ENCODE assay signal across 11 cellular contexts in the genomic region with DNA sequence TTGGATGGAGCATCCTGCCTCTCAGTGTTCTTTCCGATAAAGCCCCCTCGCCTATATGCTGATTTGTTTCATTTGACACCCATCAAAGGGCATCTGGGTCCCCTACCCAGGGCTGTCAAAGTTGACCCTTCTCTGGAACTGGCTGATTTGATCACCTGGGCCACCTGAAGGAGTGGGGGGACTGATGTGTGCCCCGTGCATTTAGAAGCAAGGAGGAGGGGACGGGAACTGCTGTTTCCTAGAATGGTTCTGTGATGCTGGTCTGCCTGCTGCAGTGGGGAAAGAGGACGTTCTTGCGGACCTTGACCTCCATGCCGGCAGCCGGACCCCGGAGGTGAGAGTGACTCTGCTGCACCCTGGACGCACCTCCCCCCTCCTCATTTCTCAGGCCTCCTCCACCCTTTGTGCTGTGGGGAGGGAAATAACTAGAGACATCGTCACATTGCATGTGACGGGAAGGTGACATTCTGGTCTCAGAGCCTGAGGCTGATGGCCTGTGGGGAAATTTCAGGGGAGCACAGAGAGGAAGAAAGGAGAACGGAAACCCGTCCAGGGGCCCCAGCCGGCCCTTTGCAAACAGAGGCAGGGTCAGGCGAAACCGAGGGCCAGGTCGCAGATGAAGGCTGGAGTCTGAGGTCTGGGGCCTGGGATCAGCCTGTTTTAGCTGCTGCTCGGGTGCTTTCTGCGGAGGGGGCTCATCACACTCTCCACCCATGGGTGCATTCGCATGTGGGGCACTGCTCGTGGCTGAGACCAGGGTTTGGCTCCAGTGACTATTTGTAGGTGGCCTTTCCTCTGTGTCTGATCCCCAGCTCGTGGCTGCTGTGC. TPM values are rescaled to one million over a fixed set of nuclear protein-coding genes. Genes with fewer than 3 reads are reported as not detected.
DNase-seq lines count a peak whose midpoint lies in the region; ATAC-seq and TF ChIP-seq lines count a peak whose summit lies in the region.
"Had no signal": no experiment of that assay in that cellular context is flagged by ENCODE, and none has a peak within 500 bp of the region (broad histone marks: within the 10 kb centered on the region; RNA-seq: fewer than 3 reads in every experiment).

No MANE protein-coding gene starts in this region.

- no peak for ATAC-seq in lower lobe of right lung
- peak; percentile 79 for ATAC-seq in stimulated activated memory B cell treated with anti-CD40 and anti-IgM and Interleukin-4, amounts not matched to agents 10 μg/mL and 1 μg/mL and 100 μg/mL, for 72 hours
- no peak for ATAC-seq in HG03095 (IDR thresholded peaks at IDR 0.05; ENCODE audit: unreplicated experiment)
- no peak for ATAC-seq in activated naive CD4-positive, alpha-beta T cell treated with anti-CD3 and anti-CD28 coated beads, Interleukin-2, amount 50 U/mL, for 72 hours

- peak overlapping the region; percentile 56 for H3K27ac ChIP-seq in lower lobe of right lung

- CTCF ChIA-PET in activated CD4-positive, alpha-beta T cell treated with anti-CD3 and anti-CD28 coated beads, Interleukin-2, amount 10 ng/mL, durations not matched to agents 7 days and 5 days (lab: Charles Lee) = no interaction called here

- DNase-seq in activated CD4-positive, alpha-beta T cell treated with anti-CD3 and anti-CD28 coated beads, Interleukin-2, amount 10 ng/mL, durations not matched to agents 7 days and 5 days = no peak
- DNase-seq in activated CD4-positive, alpha-beta T cell treated with anti-CD3 and anti-CD28 coated beads, Interleukin-2, amount 50 U/mL, for 4 hours = no peak
- no peak for DNase-seq in lower lobe of right lung
- DNase-seq in DMS153 (lab: John Stamatoyannopoulos, UW) = no peak
- no peak for DNase-seq in activated naive CD4-positive, alpha-beta T cell treated with anti-CD3 and anti-CD28 coated beads, Interleukin-2, amount 50 U/mL, for 72 hours (ENCODE audit: low spot score in 2 of 2)
- DNase-seq: DMS79, NCI-H1048 had no signal

- no peak overlapping the region for H3K4me3 ChIP-seq in lower lobe of right lung

- peaks cover 12% of the 10 kb centered on the region for H3K27me3 Mint-ChIP-seq in activated CD4-positive, alpha-beta T cell treated with anti-CD3 and anti-CD28 coated beads, Interleukin-2, amount 10 ng/mL, durations not matched to agents 7 days and 5 days
- peaks cover 15% of the 10 kb centered on the region for H3K27me3 Mint-ChIP-seq in brain
- peaks cover 50% of the 10 kb centered on the region for H3K27me3 Mint-ChIP-seq in stimulated activated memory B cell treated with anti-CD40 and anti-IgM and Interleukin-4, amounts not matched to agents 10 μg/mL and 1 μg/mL and 100 μg/mL, for 72 hours

- no peak for TF ChIP-seq CTCF in brain (conservative IDR thresholded peaks at IDR 0.05)
- no peak for TF ChIP-seq CTCF in lower lobe of right lung (IDR thresholded peaks at IDR 0.05)

- peak overlapping the region; percentile 5 for H3K27ac Mint-ChIP-seq in activated CD4-positive, alpha-beta T cell treated with anti-CD3 and anti-CD28 coated beads, Interleukin-2, amount 10 ng/mL, durations not matched to agents 7 days and 5 days
- peak overlapping the region in 4 of 5 experiments; percentile 24 to 88 (median 44) for H3K27ac Mint-ChIP-seq in brain
- H3K27ac Mint-ChIP-seq in stimulated activated memory B cell treated with anti-CD40 and anti-IgM and Interleukin-4, amounts not matched to agents 10 μg/mL and 1 μg/mL and 100 μg/mL, for 72 hours = peak overlapping the region; percentile 79
- H3K27ac Mint-ChIP-seq in activated naive CD4-positive, alpha-beta T cell treated with anti-CD3 and anti-CD28 coated beads, Interleukin-2, amount 50 U/mL, for 72 hours = peak overlapping the region in 1 of 2 donors; percentile 44

- peaks cover 11% of the 10 kb centered on the region for H3K9me3 Mint-ChIP-seq in activated CD4-positive, alpha-beta T cell treated with anti-CD3 and anti-CD28 coated beads, Interleukin-2, amount 10 ng/mL, durations not matched to agents 7 days and 5 days
- peaks cover 21 to 39% (median 34%) of the 10 kb centered on the region in 5 experiments for H3K9me3 Mint-ChIP-seq in brain
- peaks cover 12% of the 10 kb centered on the region for H3K9me3 Mint-ChIP-seq in stimulated activated memory B cell treated with anti-CD40 and anti-IgM and Interleukin-4, amounts not matched to agents 10 μg/mL and 1 μg/mL and 100 μg/mL, for 72 hours
- peaks cover 6 to 8% of the 10 kb centered on the region in 2 donors for H3K9me3 Mint-ChIP-seq in activated naive CD4-positive, alpha-beta T cell treated with anti-CD3 and anti-CD28 coated beads, Interleukin-2, amount 50 U/mL, for 72 hours

- H3K4me3 Mint-ChIP-seq in activated CD4-positive, alpha-beta T cell treated with anti-CD3 and anti-CD28 coated beads, Interleukin-2, amount 10 ng/mL, durations not matched to agents 7 days and 5 days = no peak overlapping the region
- H3K4me3 Mint-ChIP-seq in brain = no peak overlapping the region
- peak overlapping the region; percentile 2 for H3K4me3 Mint-ChIP-seq in stimulated activated memory B cell treated with anti-CD40 and anti-IgM and Interleukin-4, amounts not matched to agents 10 μg/mL and 1 μg/mL and 100 μg/mL, for 72 hours

- H3K9me3 ChIP-seq in lower lobe of right lung = peaks cover 11% of the 10 kb centered on the region

- POLR2A ChIA-PET in activated CD4-positive, alpha-beta T cell treated with anti-CD3 and anti-CD28 coated beads, Interleukin-2, amount 10 ng/mL, durations not matched to agents 7 days and 5 days (lab: Charles Lee) = no interaction called here

- H3K36me3 Mint-ChIP-seq in activated CD4-positive, alpha-beta T cell treated with anti-CD3 and anti-CD28 coated beads, Interleukin-2, amount 10 ng/mL, durations not matched to agents 7 days and 5 days (ENCODE audit: low read depth) = peaks cover 4% of the 10 kb centered on the region
- H3K36me3 Mint-ChIP-seq in brain = peaks cover 14% of the 10 kb centered on the region
- H3K36me3 Mint-ChIP-seq in stimulated activated memory B cell treated with anti-CD40 and anti-IgM and Interleukin-4, amounts not matched to agents 10 μg/mL and 1 μg/mL and 100 μg/mL, for 72 hours = peaks cover 15% of the 10 kb centered on the region
- H3K36me3 Mint-ChIP-seq in activated naive CD4-positive, alpha-beta T cell treated with anti-CD3 and anti-CD28 coated beads, Interleukin-2, amount 50 U/mL, for 72 hours = peaks cover 8 to 15% of the 10 kb centered on the region in 2 donors

- no peaks in the 10 kb centered on the region for H3K36me3 ChIP-seq in lower lobe of right lung

- peaks cover 9% of the 10 kb centered on the region for H3K4me1 Mint-ChIP-seq in activated CD4-positive, alpha-beta T cell treated with anti-CD3 and anti-CD28 coated beads, Interleukin-2, amount 10 ng/mL, durations not matched to agents 7 days and 5 days
- peaks cover 59% of the 10 kb centered on the region for H3K4me1 Mint-ChIP-seq in brain
- H3K4me1 Mint-ChIP-seq in stimulated activated memory B cell treated with anti-CD40 and anti-IgM and Interleukin-4, amounts not matched to agents 10 μg/mL and 1 μg/mL and 100 μg/mL, for 72 hours = peaks cover 68% of the 10 kb centered on the region

- no peaks in the 10 kb centered on the region for H3K27me3 ChIP-seq in lower lobe of right lung (ENCODE audit: low read depth)

- peaks cover 22% of the 10 kb centered on the region for H3K4me1 ChIP-seq in lower lobe of right lung

- intact Hi-C loops in lower lobe of right lung (cut with DNase I) = no loop called here

RNA-seq across cellular contexts. Expression of gene CRYAA, which starts 25.7 kb away (rescaled TPM):
- total RNA-seq in activated CD4-positive, alpha-beta T cell treated with anti-CD3 and anti-CD28 coated beads, Interleukin-2, amount 10 ng/mL, durations not matched to agents 7 days and 5 days = not detected
- not detected for polyA plus RNA-seq in brain (ENCODE audit: insufficient read depth, low read depth, low replicate concordance)
- not detected for total RNA-seq in lower lobe of right lung
- total RNA-seq in activated naive CD4-positive, alpha-beta T cell treated with anti-CD3 and anti-CD28 coated beads, Interleukin-2, amount 50 U/mL, for 72 hours = not detected
- polyA plus RNA-seq: neural cell had no signal
